10 cellular contexts compared by ENCODE assay signal in the genomic region with DNA sequence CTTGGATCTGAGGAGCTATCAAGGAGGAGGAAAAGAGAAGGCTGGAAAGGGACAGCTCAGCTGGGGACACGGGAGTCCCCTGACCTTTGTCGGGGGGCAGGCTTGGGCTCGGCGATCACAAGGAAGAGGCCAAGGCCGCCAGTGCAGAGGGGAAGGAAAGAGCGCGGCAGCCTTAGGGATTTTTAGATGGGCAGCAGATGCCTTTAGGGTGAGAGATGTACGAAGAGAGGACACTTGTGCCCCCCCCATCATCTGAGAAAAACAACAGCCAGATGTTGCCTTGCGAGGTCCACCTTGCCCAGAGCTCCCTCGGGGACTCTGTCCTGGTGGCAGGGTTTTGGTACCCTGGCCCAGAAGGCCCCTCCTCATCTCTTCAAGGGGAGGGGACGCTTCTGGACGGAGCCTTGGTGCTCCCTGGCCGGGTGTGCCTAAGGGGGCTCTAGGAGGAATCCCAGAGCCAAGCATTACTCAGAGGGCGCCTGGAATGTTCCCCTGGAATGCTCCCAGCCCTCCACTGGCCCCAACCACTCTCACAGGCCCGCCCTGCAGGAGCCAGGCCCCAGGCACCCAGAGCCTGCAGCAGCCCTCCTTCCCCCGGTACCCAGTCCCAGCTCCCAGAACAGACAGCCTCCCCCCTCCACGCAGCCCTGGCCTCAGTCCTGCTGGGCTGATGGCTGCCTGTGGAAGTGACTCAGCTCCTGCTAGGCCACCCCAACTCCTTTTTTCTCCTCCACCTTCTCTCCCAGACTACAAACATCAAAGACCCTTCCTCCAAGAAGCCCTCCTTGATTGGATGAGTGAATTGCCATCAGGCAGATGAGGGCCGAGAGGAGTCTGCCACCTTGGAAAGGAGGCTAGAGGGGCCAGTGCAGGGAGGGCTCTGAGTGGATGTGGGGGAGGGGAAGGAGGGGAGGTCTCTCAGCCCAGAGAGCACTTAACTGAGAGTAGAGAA. TPM values are rescaled to one million over a fixed set of nuclear protein-coding genes. Genes with fewer than 3 reads are reported as not detected.
DNase-seq lines count a peak whose midpoint lies in the region; ATAC-seq and TF ChIP-seq lines count a peak whose summit lies in the region.
"Had no signal": no experiment of that assay in that cellular context is flagged by ENCODE, and none has a peak within 500 bp of the region (broad histone marks: within the 10 kb centered on the region; RNA-seq: fewer than 3 reads in every experiment).

No MANE protein-coding gene starts in this region.

- H3K27me3 ChIP-seq in lower lobe of right lung (ENCODE audit: low read depth) (peaks cover 46% of the 10 kb centered on the region), thyroid gland (no peaks in the 10 kb centered on the region)

- H3K9me3 Mint-ChIP-seq in natural killer cell treated with Interleukin-12 subunit alpha and Interleukin-12 subunit beta and Interleukin-15 and Interleukin-18, amount 100 ng/mL, for 72 hours: no peaks in the 10 kb centered on the region

- peaks cover 38 to 54% of the 10 kb centered on the region in 2 donors for H3K27me3 Mint-ChIP-seq in natural killer cell treated with Interleukin-12 subunit alpha and Interleukin-12 subunit beta and Interleukin-15 and Interleukin-18, amount 100 ng/mL, for 72 hours

- peaks cover 0 to 6% of the 10 kb centered on the region in 2 donors for H3K4me1 Mint-ChIP-seq in natural killer cell treated with Interleukin-12 subunit alpha and Interleukin-12 subunit beta and Interleukin-15 and Interleukin-18, amount 100 ng/mL, for 72 hours (ENCODE audit: low read depth in 2 of 2)

- POLR2A ChIA-PET in HEK293 (lab: Yijun Ruan, JAX): no interaction called here

- no peak overlapping the region for H3K27ac Mint-ChIP-seq in natural killer cell treated with Interleukin-12 subunit alpha and Interleukin-12 subunit beta and Interleukin-15 and Interleukin-18, amount 100 ng/mL, for 72 hours

- H3K36me3 Mint-ChIP-seq in natural killer cell treated with Interleukin-12 subunit alpha and Interleukin-12 subunit beta and Interleukin-15 and Interleukin-18, amount 100 ng/mL, for 72 hours: no peaks in the 10 kb centered on the region

- no peak for ATAC-seq in lower lobe of right lung
- no peak for ATAC-seq in HG03571 (IDR thresholded peaks at IDR 0.05; ENCODE audit: unreplicated experiment)
- no peak for ATAC-seq in natural killer cell treated with Interleukin-12 subunit alpha and Interleukin-12 subunit beta and Interleukin-15 and Interleukin-18, amount 100 ng/mL, for 72 hours

- H3K4me1 ChIP-seq in HEK293 (ENCODE audit: control insufficient read depth, insufficient read depth, low read length) (0 out of 2 replicates have a peak, but pooled peaks cover 2% of the 10 kb centered on the region), lower lobe of right lung (peaks cover 16% of the 10 kb centered on the region), thyroid gland (peaks cover 16 to 36% of the 10 kb centered on the region in 2 donors)

- no peak overlapping the region for H3K4me3 ChIP-seq in HEK293 (ENCODE audit: low read depth, low read length)
- peak overlapping the region; percentile 51 for H3K4me3 ChIP-seq in lower lobe of right lung
- H3K4me3 ChIP-seq in thyroid gland (replicated peaks in 1 of 3): no peak overlapping the region

- 77 to 83% methylated on average over 14 to 18 of the region's 18 CpGs for WGBS in thyroid gland, 2 donors

- no peak for TF ChIP-seq POLR2A in thyroid gland (IDR thresholded peaks at IDR 0.05)

- intact Hi-C loops in lower lobe of right lung (cut with DNase I): no loop called here
- intact Hi-C loops in thyroid gland (cut with DNase I): loop anchor here (10.0 kb wide), 1 partner anchor 405 kb away; no protein-coding TSS in a partner anchor

- no peaks in the 10 kb centered on the region for H3K9me3 ChIP-seq in HEK293 (ENCODE audit: control insufficient read depth, insufficient read depth, low read depth, low read length)
- no peaks in the 10 kb centered on the region for H3K9me3 ChIP-seq in lower lobe of right lung
- no peaks in the 10 kb centered on the region for H3K9me3 ChIP-seq in thyroid gland

- no peak overlapping the region for H3K4me3 Mint-ChIP-seq in natural killer cell treated with Interleukin-12 subunit alpha and Interleukin-12 subunit beta and Interleukin-15 and Interleukin-18, amount 100 ng/mL, for 72 hours

- CTCF ChIA-PET in HEK293 (lab: Yijun Ruan, JAX): interaction anchor here (0.5 to 4.8 kb wide), 3 partner anchors 15 to 63 kb away, joined by 3 to 28 read pairs (median 21); no protein-coding TSS in a partner anchor

- H3K36me3 ChIP-seq in HEK293 (ENCODE audit: control insufficient read depth in 2 of 2, insufficient read depth in 1 of 2, low read length in 2 of 2) (no peaks in the 10 kb centered on the region), lower lobe of right lung (no peaks in the 10 kb centered on the region), thyroid gland (no peaks in the 10 kb centered on the region)

- DNase-seq in lower lobe of right lung (no peak), thyroid gland (no peak), pons (ENCODE audit: low spot score) (no peak)
- no peak for DNase-seq in activated CD4-positive, alpha-beta T cell treated with anti-CD3 and anti-CD28 coated beads for 48 hours
- no peak for DNase-seq in natural killer cell treated with Interleukin-12 subunit alpha and Interleukin-12 subunit beta and Interleukin-15 and Interleukin-18, amount 100 ng/mL, for 72 hours (ENCODE audit: low spot score)
- DNase-seq: NCI-H2171 had no signal

- TF ChIP-seq CTCF in HEK293 (tag by site-specific recombination; IDR thresholded peaks at IDR 0.05): no peak
- no peak for TF ChIP-seq CTCF in lower lobe of right lung (IDR thresholded peaks at IDR 0.05)
- no peak for TF ChIP-seq CTCF in thyroid gland (IDR thresholded peaks at IDR 0.05)

- H3K27ac ChIP-seq in HEK293 (ENCODE audit: extremely low read depth, low read depth, low read length) (no peak overlapping the region), cingulate gyrus (ENCODE audit: low read depth, low read length) (peak overlapping the region; percentile 39), lower lobe of right lung (peak overlapping the region; percentile 36), thyroid gland (peak overlapping the region in 2 of 3 donors; percentile 70 to 71)

TF ChIP-seq in HEK293, 187 proteins besides CTCF, POLR2A, EP300 and RAD21:
- TF ChIP-seq ZIC2 (tag by site-specific recombination; IDR thresholded peaks at IDR 0.05): peak; percentile 23; the same call in 1 of the 2 replicates
- peak; percentile 24; the same call in 1 of the 2 replicates for TF ChIP-seq EGR2 (tag by site-specific recombination; IDR thresholded peaks at IDR 0.05; ENCODE audit: low read depth)
- TF ChIP-seq ZFHX2 (tag by site-specific recombination; conservative IDR thresholded peaks at IDR 0.05): peak; percentile 45
- no peak for TF ChIP-seq ZNF169 (tag by site-specific recombination; IDR thresholded peaks at IDR 0.05)

RNA-seq across cellular contexts. Expression of a gene that starts 1.8 kb away (rescaled TPM):
- total RNA-seq in lower lobe of right lung (11.7 TPM), thyroid gland (10 to 100 TPM in 2 of 4 donors, 1 to 10 TPM in 2; 9.1 to 24.5 (median 12.6) TPM)
- not detected for total RNA-seq in natural killer cell treated with Interleukin-12 subunit alpha and Interleukin-12 subunit beta and Interleukin-15 and Interleukin-18, amount 100 ng/mL, for 72 hours
- total RNA-seq: G401 had no signal

RNA-seq across cellular contexts. Expression of a gene that starts 16.8 kb away (rescaled TPM):
- total RNA-seq in lower lobe of right lung: not detected
- 1 to 10 TPM in 2 of 4 donors, under 1 TPM in 1, not detected in 1; 0.81 to 3.0 (median 3.0) TPM for total RNA-seq in thyroid gland
- not detected for total RNA-seq in natural killer cell treated with Interleukin-12 subunit alpha and Interleukin-12 subunit beta and Interleukin-15 and Interleukin-18, amount 100 ng/mL, for 72 hours
- total RNA-seq: G401 had no signal

RNA-seq across cellular contexts. Expression of a gene that starts 32.4 kb away (rescaled TPM):
- total RNA-seq in lower lobe of right lung (114 TPM), thyroid gland (1 to 10 TPM; 2.6 to 9.1 (median 5.0) TPM)
- total RNA-seq in natural killer cell treated with Interleukin-12 subunit alpha and Interleukin-12 subunit beta and Interleukin-15 and Interleukin-18, amount 100 ng/mL, for 72 hours: under 1 TPM in 1 of 2 donors, not detected in 1; 0.08 TPM
- total RNA-seq: G401 had no signal

RNA-seq across cellular contexts. Expression of a gene that starts 52.5 kb away (rescaled TPM):
- total RNA-seq in lower lobe of right lung (36.9 TPM), thyroid gland (10 to 100 TPM in 2 of 4 donors, 1 to 10 TPM in 2; 7.3 to 19.4 (median 13.1) TPM)
- total RNA-seq in natural killer cell treated with Interleukin-12 subunit alpha and Interleukin-12 subunit beta and Interleukin-15 and Interleukin-18, amount 100 ng/mL, for 72 hours: not detected
- total RNA-seq: G401 had no signal

Comparison
In these comparisons a context has a peak if more than half of its experiments do, and no peak if none do; other contexts are left out.
1. RNA of a gene that starts 1.8 kb away (total RNA-seq): 9.1 to 24.5 TPM in thyroid gland and 11.7 TPM in lower lobe of right lung (single experiment); not detected in natural killer cell treated with Interleukin-12 subunit alpha and Interleukin-12 subunit beta and Interleukin-15 and Interleukin-18, amount 100 ng/mL, for 72 hours; every median in the first group is over 10 times any median in the second.
2. RNA of a gene that starts 32.4 kb away (total RNA-seq): 114 TPM in lower lobe of right lung (single experiment); 2.6 to 9.1 TPM in thyroid gland and 0.08 TPM in natural killer cell treated with Interleukin-12 subunit alpha and Interleukin-12 subunit beta and Interleukin-15 and Interleukin-18, amount 100 ng/mL, for 72 hours; every median in the first group is over 10 times any median in the second.